ENCODE assay signal across 18 cellular contexts in genomic region chr7:107165341-107165740, GRCh38.
"Had no signal": no experiment of that assay in that cellular context is flagged by ENCODE, and none has a peak within 500 bp of the region (broad histone marks: within the 10 kb centered on the region; RNA-seq: fewer than 3 reads in every experiment).

No MANE protein-coding gene starts in this region.

- ATAC-seq: activated CD4-positive, CD25-positive, alpha-beta regulatory T cell treated with anti-CD3 and anti-CD28 coated beads, Interleukin-2, amount 50 U/mL, for 24 hours; activated naive CD8-positive, alpha-beta T cell treated with anti-CD3 and anti-CD28 coated beads, Interleukin-2, amount 50 U/mL, for 24 hours; activated T-cell treated with anti-CD3 and anti-CD28 coated beads, Interleukin-2, amount 50 U/mL, for 72 hours; heart left ventricle; natural killer cell; pancreas; right cardiac atrium; stimulated activated naive CD8-positive, alpha-beta T cell treated with anti-CD3 and anti-CD28 coated beads, Interleukin-15, Interleukin-2, amounts not matched to agents 100 U/mL and 50 U/mL, for 24 hours; upper lobe of right lung had no signal

- DNase-seq: activated CD4-positive, alpha-beta memory T cell treated with anti-CD3 and anti-CD28 coated beads, Interleukin-2, amount 10 ng/mL, durations not matched to agents 7 days and 5 days; activated CD4-positive, alpha-beta T cell treated with anti-CD3 and anti-CD28 coated beads, Interleukin-2, amount 10 ng/mL, durations not matched to agents 24 days and 14 days; activated effector memory CD4-positive, alpha-beta T cell treated with Interleukin-2 at 50 U/mL for 16 hours; activated naive CD4-positive, alpha-beta T cell treated with anti-CD3 and anti-CD28 coated beads for 36 hours; activated naive CD8-positive, alpha-beta T cell treated with anti-CD3 and anti-CD28 coated beads, Interleukin-2, amount 50 U/mL, for 24 hours; activated T-cell treated with anti-CD3 and anti-CD28 coated beads, Interleukin-2, amount 50 U/mL, for 72 hours; cortex of kidney; heart left ventricle; left ventricle myocardium inferior; natural killer cell; pancreas; right cardiac atrium; stimulated activated CD4-positive, alpha-beta T cell treated with anti-CD3 and anti-CD28 coated beads, Interleukin-12 subunit alpha, Interleukin-12 subunit beta, amount 100 ng/mL, for 4 hours; stimulated activated CD4-positive, alpha-beta T cell treated with anti-CD3 and anti-CD28 coated beads, Interleukin-4, amount 100 ng/mL, for 4 hours; stimulated activated naive CD8-positive, alpha-beta T cell treated with anti-CD3 and anti-CD28 coated beads, Interleukin-15, Interleukin-2, amounts not matched to agents 100 U/mL and 50 U/mL, for 24 hours; T1000; upper lobe of right lung had no signal

- H3K27ac ChIP-seq: heart left ventricle, left ventricle myocardium inferior, pancreas, upper lobe of right lung had no signal

- H3K27me3 ChIP-seq: heart left ventricle, pancreas, upper lobe of right lung had no signal

- H3K9me3 ChIP-seq: heart left ventricle, left ventricle myocardium inferior, pancreas, upper lobe of right lung had no signal

- H3K36me3 ChIP-seq: left ventricle myocardium inferior, pancreas, upper lobe of right lung had no signal

- FAIRE-seq: pancreas had no signal

- H3K4me3 ChIP-seq: heart left ventricle, left ventricle myocardium inferior, pancreas, upper lobe of right lung had no signal
